In genomic region chr9:136484153-136485048, GRCh38 we compare ENCODE assay signal across 8 cellular contexts. TPM values are rescaled to one million over a fixed set of nuclear protein-coding genes. Genes with fewer than 3 reads are reported as not detected.
A peak's percentile ranks its signal among the peaks of the same experiment; 100 is the strongest.
DNase-seq lines count a peak whose midpoint lies in the region; ATAC-seq lines count a peak whose summit lies in the region.

No MANE protein-coding gene starts in this region.

- peaks cover 18 to 44% (median 25%) of the 10 kb centered on the region in 4 donors for H3K4me1 Mint-ChIP-seq in CD4-positive, alpha-beta memory T cell

- ATAC-seq in sciatic nerve: peak; percentile 0
- ATAC-seq in GM21528 (IDR thresholded peaks at IDR 0.05; ENCODE audit: low FRiP score, unreplicated experiment): no peak

- H3K4me1 ChIP-seq in CD4-positive, alpha-beta memory T cell (ENCODE audit: insufficient read depth, low read length): peaks cover 36% of the 10 kb centered on the region

- H3K27me3 Mint-ChIP-seq in CD4-positive, alpha-beta memory T cell: no peaks in the 10 kb centered on the region

- no peaks in the 10 kb centered on the region for H3K36me3 ChIP-seq in CD4-positive, alpha-beta memory T cell (ENCODE audit: insufficient read depth, low read length)

- no peaks in the 10 kb centered on the region for H3K9me3 ChIP-seq in CD4-positive, alpha-beta memory T cell (ENCODE audit: control insufficient read depth in 1 of 2, low read length in 2 of 2)

- H3K4me3 Mint-ChIP-seq in CD4-positive, alpha-beta memory T cell: peak overlapping the region; percentile 38 to 82 (median 69)

- no peaks in the 10 kb centered on the region for H3K27me3 ChIP-seq in CD4-positive, alpha-beta memory T cell (ENCODE audit: insufficient read depth, low read length)

- peak overlapping the region in 1 of 2 donors; percentile 87 for H3K4me3 ChIP-seq in CD4-positive, alpha-beta memory T cell (ENCODE audit: low read length in 2 of 2)

- H3K27ac ChIP-seq in CD4-positive, alpha-beta memory T cell (ENCODE audit: low read depth, low read length): peak overlapping the region; percentile 87

- peaks cover 0 to 7% (median 0%) of the 10 kb centered on the region in 8 donors for H3K9me3 Mint-ChIP-seq in CD4-positive, alpha-beta memory T cell

- POLR2A ChIA-PET in CD4-positive, alpha-beta memory T cell (lab: Charles Lee; ENCODE audit: partially characterized antibody): interaction anchor here (0.9 to 3.0 kb wide), 11 partner anchors 45 to 612 kb away, joined by 3 to 26 read pairs (median 3); no protein-coding TSS in a partner anchor

- CTCF ChIA-PET in CD4-positive, alpha-beta memory T cell (lab: Charles Lee; ENCODE audit: partially characterized antibody): interaction anchor here (0.9 to 8.7 kb wide), 11 partner anchors 38 to 244 kb away, joined by 3 to 120 read pairs (median 10); no protein-coding TSS in a partner anchor

- peaks cover 0 to 15% of the 10 kb centered on the region in 2 donors for H3K36me3 Mint-ChIP-seq in CD4-positive, alpha-beta memory T cell

- peak overlapping the region; percentile 27 to 98 (median 83) for H3K27ac Mint-ChIP-seq in CD4-positive, alpha-beta memory T cell

- intact Hi-C loops in CD4-positive, alpha-beta memory T cell (cut with micrococcal nuclease): loop anchor here (1.0 to 5.0 kb wide), 4 partner anchors 55 to 1123 kb away; partner anchors contain the start of genes ARRDC1 and QSOX2
- intact Hi-C loops in sciatic nerve (cut with DNase I): no loop called here

- peak in 4 of 5 donors; percentile 6 to 51 (median 16) for DNase-seq in CD4-positive, alpha-beta memory T cell
- DNase-seq in HK-2 (ENCODE audit: unreplicated experiment): peak; percentile 69
- peak; percentile 44 for DNase-seq in activated CD4-positive, CD25-positive, alpha-beta regulatory T cell treated with anti-CD3 and anti-CD28 coated beads, Interleukin-2, amount 50 U/mL, for 72 hours
- peak; percentile 20 for DNase-seq in globus pallidus (ENCODE audit: low spot score)
- DNase-seq in sciatic nerve (ENCODE audit: low spot score): no peak
- DNase-seq in occipital lobe (lab: John Stamatoyannopoulos, UW): no peak
- no peak for DNase-seq in pons (ENCODE audit: low spot score)

RNA-seq across cellular contexts. Expression of gene SEC16A, which starts 1.6 kb away (rescaled TPM):
- 10 to 100 TPM; 82.9 to 87.7 TPM for total RNA-seq in CD4-positive, alpha-beta memory T cell
- 10 to 100 TPM in 1 of 2 donors, 1 to 10 TPM in 1; 6.6 to 39.3 TPM for polyA plus RNA-seq in CD4-positive, alpha-beta memory T cell
- total RNA-seq in sciatic nerve: 52.2 TPM
- 10.6 TPM for total RNA-seq in occipital lobe

RNA-seq across cellular contexts. Expression of gene INPP5E, which starts 44.8 kb away (rescaled TPM):
- 10 to 100 TPM; 29.1 to 31.2 TPM for total RNA-seq in CD4-positive, alpha-beta memory T cell
- 1 to 10 TPM; 2.0 to 5.0 TPM for polyA plus RNA-seq in CD4-positive, alpha-beta memory T cell
- total RNA-seq in sciatic nerve (18.0 TPM), occipital lobe (11.5 TPM)

Comparison
In these comparisons a context has a peak if more than half of its experiments do, and no peak if none do; other contexts are left out.
1. DNase-seq: peak in CD4-positive, alpha-beta memory T cell (4 of 5), HK-2 (single experiment), activated CD4-positive, CD25-positive, alpha-beta regulatory T cell treated with anti-CD3 and anti-CD28 coated beads, Interleukin-2, amount 50 U/mL, for 72 hours (single experiment) and globus pallidus (single experiment); none in sciatic nerve (single experiment), occipital lobe (single experiment) and pons (single experiment).